Comparison of ENCODE assay signal across 27 cellular contexts in genomic region chr3:46852839-46853355, GRCh38. TPM values are rescaled to one million over a fixed set of nuclear protein-coding genes. Genes with fewer than 3 reads are reported as not detected.
DNase-seq lines count a peak whose midpoint lies in the region; ATAC-seq and TF ChIP-seq lines count a peak whose summit lies in the region.
"Had no signal": no experiment of that assay in that cellular context is flagged by ENCODE, and none has a peak within 500 bp of the region (broad histone marks: within the 10 kb centered on the region; RNA-seq: fewer than 3 reads in every experiment).

No MANE protein-coding gene starts in this region.

- CTCF ChIA-PET in activated CD8-positive, alpha-beta T cell treated with anti-CD3 and anti-CD28 coated beads for 36 hours (lab: Charles Lee): interaction anchor here (1.4 kb wide), 1 partner anchor 57 kb away, joined by 4 read pairs; no protein-coding TSS in a partner anchor
- CTCF ChIA-PET in activated CD8-positive, alpha-beta T cell treated with anti-CD3 and anti-CD28 coated beads, Interleukin-2, amount 10 ng/mL, durations not matched to agents 7 days and 5 days (lab: Charles Lee): no interaction called here
- CTCF ChIA-PET in activated naive CD4-positive, alpha-beta T cell treated with anti-CD3 and anti-CD28 coated beads, Interleukin-2, amount 10 ng/mL, durations not matched to agents 7 days and 5 days (lab: Charles Lee): no interaction called here

- no peaks in the 10 kb centered on the region for H3K27me3 Mint-ChIP-seq in activated CD8-positive, alpha-beta T cell treated with anti-CD3 and anti-CD28 coated beads for 36 hours
- peaks cover 1% of the 10 kb centered on the region for H3K27me3 Mint-ChIP-seq in activated CD8-positive, alpha-beta T cell treated with anti-CD3 and anti-CD28 coated beads, Interleukin-2, amount 10 ng/mL, durations not matched to agents 7 days and 5 days (ENCODE audit: low read depth)
- H3K27me3 Mint-ChIP-seq in activated naive CD4-positive, alpha-beta T cell treated with anti-CD3 and anti-CD28 coated beads, Interleukin-2, amount 10 ng/mL, durations not matched to agents 7 days and 5 days: peaks cover 40% of the 10 kb centered on the region
- peaks cover 22% of the 10 kb centered on the region for H3K27me3 Mint-ChIP-seq in stimulated activated memory B cell treated with anti-CD40 and anti-IgM and Interleukin-4, amounts not matched to agents 10 μg/mL and 1 μg/mL and 100 μg/mL, for 72 hours

- H3K4me3 Mint-ChIP-seq in activated CD8-positive, alpha-beta T cell treated with anti-CD3 and anti-CD28 coated beads for 36 hours: no peak overlapping the region
- H3K4me3 Mint-ChIP-seq in activated CD8-positive, alpha-beta T cell treated with anti-CD3 and anti-CD28 coated beads, Interleukin-2, amount 10 ng/mL, durations not matched to agents 7 days and 5 days: no peak overlapping the region
- no peak overlapping the region for H3K4me3 Mint-ChIP-seq in activated naive CD4-positive, alpha-beta T cell treated with anti-CD3 and anti-CD28 coated beads, Interleukin-2, amount 10 ng/mL, durations not matched to agents 7 days and 5 days
- no peak overlapping the region for H3K4me3 Mint-ChIP-seq in stimulated activated memory B cell treated with anti-CD40 and anti-IgM and Interleukin-4, amounts not matched to agents 10 μg/mL and 1 μg/mL and 100 μg/mL, for 72 hours
- H3K4me3 Mint-ChIP-seq: activated naive CD4-positive, alpha-beta T cell treated with anti-CD3 and anti-CD28 coated beads, Interleukin-2, amount 50 U/mL, for 24 hours had no signal

- intact Hi-C loops in activated CD8-positive, alpha-beta T cell treated with anti-CD3 and anti-CD28 coated beads for 36 hours (cut with micrococcal nuclease): no loop called here
- intact Hi-C loops in left ventricle myocardium superior (cut with micrococcal nuclease): no loop called here

- no peak overlapping the region for H3K27ac Mint-ChIP-seq in activated CD8-positive, alpha-beta T cell treated with anti-CD3 and anti-CD28 coated beads for 36 hours
- H3K27ac Mint-ChIP-seq in activated CD8-positive, alpha-beta T cell treated with anti-CD3 and anti-CD28 coated beads, Interleukin-2, amount 10 ng/mL, durations not matched to agents 7 days and 5 days: no peak overlapping the region
- no peak overlapping the region for H3K27ac Mint-ChIP-seq in activated naive CD4-positive, alpha-beta T cell treated with anti-CD3 and anti-CD28 coated beads, Interleukin-2, amount 10 ng/mL, durations not matched to agents 7 days and 5 days
- H3K27ac Mint-ChIP-seq in stimulated activated memory B cell treated with anti-CD40 and anti-IgM and Interleukin-4, amounts not matched to agents 10 μg/mL and 1 μg/mL and 100 μg/mL, for 72 hours: no peak overlapping the region
- H3K27ac Mint-ChIP-seq: activated naive CD4-positive, alpha-beta T cell treated with anti-CD3 and anti-CD28 coated beads, Interleukin-2, amount 50 U/mL, for 24 hours had no signal

- H3K9me3 Mint-ChIP-seq in activated CD8-positive, alpha-beta T cell treated with anti-CD3 and anti-CD28 coated beads for 36 hours: no peaks in the 10 kb centered on the region
- no peaks in the 10 kb centered on the region for H3K9me3 Mint-ChIP-seq in activated CD8-positive, alpha-beta T cell treated with anti-CD3 and anti-CD28 coated beads, Interleukin-2, amount 10 ng/mL, durations not matched to agents 7 days and 5 days (ENCODE audit: insufficient read depth)
- H3K9me3 Mint-ChIP-seq in activated naive CD4-positive, alpha-beta T cell treated with anti-CD3 and anti-CD28 coated beads, Interleukin-2, amount 10 ng/mL, durations not matched to agents 7 days and 5 days: no peaks in the 10 kb centered on the region
- no peaks in the 10 kb centered on the region for H3K9me3 Mint-ChIP-seq in stimulated activated memory B cell treated with anti-CD40 and anti-IgM and Interleukin-4, amounts not matched to agents 10 μg/mL and 1 μg/mL and 100 μg/mL, for 72 hours
- H3K9me3 Mint-ChIP-seq: activated naive CD4-positive, alpha-beta T cell treated with anti-CD3 and anti-CD28 coated beads, Interleukin-2, amount 50 U/mL, for 24 hours had no signal

- peak; percentile 0 for DNase-seq in activated CD8-positive, alpha-beta T cell treated with anti-CD3 and anti-CD28 coated beads for 36 hours
- DNase-seq in activated CD8-positive, alpha-beta T cell treated with anti-CD3 and anti-CD28 coated beads, Interleukin-2, amount 10 ng/mL, durations not matched to agents 7 days and 5 days: no peak
- peak; percentile 17 for DNase-seq in activated naive CD4-positive, alpha-beta T cell treated with anti-CD3 and anti-CD28 coated beads, Interleukin-2, amount 10 ng/mL, durations not matched to agents 7 days and 5 days
- DNase-seq in left ventricle myocardium superior (peak; percentile 56), Ammon's horn (ENCODE audit: low spot score) (no peak), NCI-H748 (lab: John Stamatoyannopoulos, UW; ENCODE audit: unreplicated experiment) (no peak), NCI-H2029 treated with DMSO at 0.1 percent for 48 hours (lab: John Stamatoyannopoulos, UW) (no peak)
- DNase-seq: 8988T; activated CD4-positive, alpha-beta T cell treated with anti-CD3 and anti-CD28 coated beads for 48 hours; amniotic stem cell; brain microvascular endothelial cell; COR-L47; DMS79; effector CD4-positive, alpha-beta T cell; mesendoderm; NCI-H1417 treated with DMSO at 0.1 percent for 48 hours; NCI-H2081; NCI-H526 treated with DMSO at 0.1 percent for 48 hours; sigmoid colon; stimulated activated CD4-positive, alpha-beta T cell treated with anti-CD3 and anti-CD28 coated beads, Interleukin-4, amount 100 ng/mL, for 1 hour; T-helper 9 cell had no signal

- ATAC-seq in activated CD8-positive, alpha-beta T cell treated with anti-CD3 and anti-CD28 coated beads for 36 hours: no peak
- ATAC-seq in activated CD8-positive, alpha-beta T cell treated with anti-CD3 and anti-CD28 coated beads, Interleukin-2, amount 10 ng/mL, durations not matched to agents 7 days and 5 days: no peak
- ATAC-seq in left ventricle myocardium superior: peak; percentile 0
- peak; percentile 16 for ATAC-seq in stimulated activated memory B cell treated with anti-CD40 and anti-IgM and Interleukin-4, amounts not matched to agents 10 μg/mL and 1 μg/mL and 100 μg/mL, for 72 hours
- ATAC-seq: left lung, Panc1 had no signal

- no peaks in the 10 kb centered on the region for H3K4me1 Mint-ChIP-seq in activated CD8-positive, alpha-beta T cell treated with anti-CD3 and anti-CD28 coated beads for 36 hours (ENCODE audit: low read depth)
- H3K4me1 Mint-ChIP-seq in activated CD8-positive, alpha-beta T cell treated with anti-CD3 and anti-CD28 coated beads, Interleukin-2, amount 10 ng/mL, durations not matched to agents 7 days and 5 days (ENCODE audit: low read depth): no peaks in the 10 kb centered on the region
- H3K4me1 Mint-ChIP-seq in activated naive CD4-positive, alpha-beta T cell treated with anti-CD3 and anti-CD28 coated beads, Interleukin-2, amount 10 ng/mL, durations not matched to agents 7 days and 5 days: no peaks in the 10 kb centered on the region
- H3K4me1 Mint-ChIP-seq in stimulated activated memory B cell treated with anti-CD40 and anti-IgM and Interleukin-4, amounts not matched to agents 10 μg/mL and 1 μg/mL and 100 μg/mL, for 72 hours: no peaks in the 10 kb centered on the region
- H3K4me1 Mint-ChIP-seq: activated naive CD4-positive, alpha-beta T cell treated with anti-CD3 and anti-CD28 coated beads, Interleukin-2, amount 50 U/mL, for 24 hours had no signal

- no peaks in the 10 kb centered on the region for H3K36me3 Mint-ChIP-seq in activated CD8-positive, alpha-beta T cell treated with anti-CD3 and anti-CD28 coated beads for 36 hours (ENCODE audit: low read depth)
- no peaks in the 10 kb centered on the region for H3K36me3 Mint-ChIP-seq in activated CD8-positive, alpha-beta T cell treated with anti-CD3 and anti-CD28 coated beads, Interleukin-2, amount 10 ng/mL, durations not matched to agents 7 days and 5 days (ENCODE audit: low read depth)
- H3K36me3 Mint-ChIP-seq in activated naive CD4-positive, alpha-beta T cell treated with anti-CD3 and anti-CD28 coated beads, Interleukin-2, amount 10 ng/mL, durations not matched to agents 7 days and 5 days: no peaks in the 10 kb centered on the region
- H3K36me3 Mint-ChIP-seq in stimulated activated memory B cell treated with anti-CD40 and anti-IgM and Interleukin-4, amounts not matched to agents 10 μg/mL and 1 μg/mL and 100 μg/mL, for 72 hours: no peaks in the 10 kb centered on the region
- H3K36me3 Mint-ChIP-seq: activated naive CD4-positive, alpha-beta T cell treated with anti-CD3 and anti-CD28 coated beads, Interleukin-2, amount 50 U/mL, for 24 hours had no signal

- TF ChIP-seq CTCF in activated CD8-positive, alpha-beta T cell treated with anti-CD3 and anti-CD28 coated beads for 36 hours (IDR thresholded peaks at IDR 0.05): no peak

- POLR2A ChIA-PET in activated CD8-positive, alpha-beta T cell treated with anti-CD3 and anti-CD28 coated beads for 36 hours (lab: Charles Lee): no interaction called here
- POLR2A ChIA-PET in activated CD8-positive, alpha-beta T cell treated with anti-CD3 and anti-CD28 coated beads, Interleukin-2, amount 10 ng/mL, durations not matched to agents 7 days and 5 days (lab: Charles Lee): interaction anchor here (0.8 kb wide), 1 partner anchor 342 kb away, joined by 3 read pairs; no protein-coding TSS in a partner anchor

RNA-seq across cellular contexts. Expression of gene MYL3, which starts 10.3 kb away (rescaled TPM):
- total RNA-seq in activated CD8-positive, alpha-beta T cell treated with anti-CD3 and anti-CD28 coated beads for 36 hours: not detected
- total RNA-seq in activated CD8-positive, alpha-beta T cell treated with anti-CD3 and anti-CD28 coated beads, Interleukin-2, amount 10 ng/mL, durations not matched to agents 7 days and 5 days: not detected
- 9,164 TPM for total RNA-seq in left ventricle myocardium superior
- total RNA-seq: activated CD8-positive, alpha-beta memory T cell treated with anti-CD3 and anti-CD28 coated beads for 36 hours; LHCN-M2 had no signal

RNA-seq across cellular contexts. Expression of gene PTH1R, which starts 24.6 kb away (rescaled TPM):
- not detected for total RNA-seq in activated CD8-positive, alpha-beta T cell treated with anti-CD3 and anti-CD28 coated beads for 36 hours
- not detected for total RNA-seq in activated CD8-positive, alpha-beta T cell treated with anti-CD3 and anti-CD28 coated beads, Interleukin-2, amount 10 ng/mL, durations not matched to agents 7 days and 5 days
- 13.0 TPM for total RNA-seq in left ventricle myocardium superior
- total RNA-seq: activated CD8-positive, alpha-beta memory T cell treated with anti-CD3 and anti-CD28 coated beads for 36 hours had no signal

Comparison
In these comparisons a context has a peak if more than half of its experiments do, and no peak if none do; other contexts are left out.
1. DNase-seq: peak in activated CD8-positive, alpha-beta T cell treated with anti-CD3 and anti-CD28 coated beads for 36 hours (single experiment), activated naive CD4-positive, alpha-beta T cell treated with anti-CD3 and anti-CD28 coated beads, Interleukin-2, amount 10 ng/mL, durations not matched to agents 7 days and 5 days (single experiment) and left ventricle myocardium superior (single experiment); none in activated CD8-positive, alpha-beta T cell treated with anti-CD3 and anti-CD28 coated beads, Interleukin-2, amount 10 ng/mL, durations not matched to agents 7 days and 5 days (single experiment), Ammon's horn (single experiment), NCI-H748 (single experiment) and NCI-H2029 treated with DMSO at 0.1 percent for 48 hours (single experiment).
2. ATAC-seq: peak in left ventricle myocardium superior (single experiment) and stimulated activated memory B cell treated with anti-CD40 and anti-IgM and Interleukin-4, amounts not matched to agents 10 μg/mL and 1 μg/mL and 100 μg/mL, for 72 hours (single experiment); none in activated CD8-positive, alpha-beta T cell treated with anti-CD3 and anti-CD28 coated beads for 36 hours (single experiment) and activated CD8-positive, alpha-beta T cell treated with anti-CD3 and anti-CD28 coated beads, Interleukin-2, amount 10 ng/mL, durations not matched to agents 7 days and 5 days (single experiment).
3. RNA of gene MYL3, which starts 10.3 kb away (total RNA-seq): 9,164 TPM in left ventricle myocardium superior (single experiment); not detected in activated CD8-positive, alpha-beta T cell treated with anti-CD3 and anti-CD28 coated beads for 36 hours and not detected in activated CD8-positive, alpha-beta T cell treated with anti-CD3 and anti-CD28 coated beads, Interleukin-2, amount 10 ng/mL, durations not matched to agents 7 days and 5 days; every median in the first group is over 1,000 times any median in the second.
4. RNA of gene PTH1R, which starts 24.6 kb away (total RNA-seq): 13.0 TPM in left ventricle myocardium superior (single experiment); not detected in activated CD8-positive, alpha-beta T cell treated with anti-CD3 and anti-CD28 coated beads for 36 hours and not detected in activated CD8-positive, alpha-beta T cell treated with anti-CD3 and anti-CD28 coated beads, Interleukin-2, amount 10 ng/mL, durations not matched to agents 7 days and 5 days; every median in the first group is over 10 times any median in the second.